Comparison of ENCODE assay signal across 23 cellular contexts in genomic region chr10:124060148-124060720, GRCh38.
"Had no signal": no experiment of that assay in that cellular context is flagged by ENCODE, and none has a peak within 500 bp of the region (broad histone marks: within the 10 kb centered on the region; RNA-seq: fewer than 3 reads in every experiment).

No MANE protein-coding gene starts in this region.

- H3K27me3 ChIP-seq: ovary, testis, tibial artery had no signal

- H3K4me2 ChIP-seq: smooth muscle cell had no signal

- H3K36me3 ChIP-seq: lower lobe of right lung, ovary, tibial artery had no signal

- H3K27ac ChIP-seq: lower lobe of right lung, ovary, testis, tibial artery had no signal

- DNase-seq: effector CD4-positive, alpha-beta T cell; hypothalamus; immature natural killer cell; islet precursor cell; kidney glomerular epithelial cell; left colon; left ventricle myocardium superior; lower lobe of right lung; naive thymus-derived CD8-positive, alpha-beta T cell; nephron progenitor cell; occipital lobe; stimulated activated CD4-positive, alpha-beta T cell treated with anti-CD3 and anti-CD28 coated beads, Interleukin-12 subunit alpha, Interleukin-12 subunit beta, amount 100 ng/mL, for 4 hours; stimulated activated CD4-positive, alpha-beta T cell treated with anti-CD3 and anti-CD28 coated beads, Interleukin-1b, Interleukin-23, amount 100 ng/mL, for 48 hours; stimulated activated CD4-positive, alpha-beta T cell treated with anti-CD3 and anti-CD28 coated beads, Interleukin-4, amount 100 ng/mL, for 1 hour; stimulated activated CD8-positive, alpha-beta memory T cell treated with anti-CD3 and anti-CD28 coated beads, Interleukin-4, amount 100 ng/mL, for 48 hours; stimulated activated naive CD4-positive, alpha-beta T cell; substantia nigra; testis; tibial artery had no signal

- H3K4me3 ChIP-seq: dorsolateral prefrontal cortex, lower lobe of right lung, ovary, smooth muscle cell, testis, tibial artery had no signal

- ATAC-seq: left colon; left ventricle myocardium superior; lower lobe of right lung; naive thymus-derived CD8-positive, alpha-beta T cell; sciatic nerve had no signal

- H3K9me3 ChIP-seq: lower lobe of right lung, ovary, testis, tibial artery had no signal
